Comparison of ENCODE assay signal across 8 cellular contexts in genomic region chr10:87436104-87436503, GRCh38.
DNase-seq lines count a peak whose midpoint lies in the region; ATAC-seq and TF ChIP-seq lines count a peak whose summit lies in the region.
"Not testable (repeated sequence)": the region's sequence is repeated elsewhere in the genome, so short reads cannot be mapped to it uniquely, and the experiment has no call there.

No MANE protein-coding gene starts in this region.

- not testable (repeated sequence) for H3K27me3 Mint-ChIP-seq in T-helper 17 cell; activated naive CD8-positive, alpha-beta T cell treated with anti-CD3 and anti-CD28 coated beads for 36 hours

- H3K9me3 ChIP-seq in T-helper 17 cell (ENCODE audit: control insufficient read depth, low read length, poor library complexity, severe bottlenecking); ovary; uterus: not testable (repeated sequence)

- peak; percentile 52 for ATAC-seq in GM18870 (IDR thresholded peaks at IDR 0.05; ENCODE audit: unreplicated experiment)
- peak; percentile 70 for ATAC-seq in GM21737 (IDR thresholded peaks at IDR 0.05; ENCODE audit: unreplicated experiment)
- ATAC-seq in HG03139 (IDR thresholded peaks at IDR 0.05; ENCODE audit: unreplicated experiment), result peak; percentile 88
- peak; percentile 88 for ATAC-seq in T-helper 17 cell
- peak; percentile 96 to 99 for ATAC-seq in left cardiac atrium

- H3K9me3 Mint-ChIP-seq in activated naive CD8-positive, alpha-beta T cell treated with anti-CD3 and anti-CD28 coated beads for 36 hours, result not testable (repeated sequence)

- not testable (repeated sequence) for H3K4me3 Mint-ChIP-seq in T-helper 17 cell; activated naive CD8-positive, alpha-beta T cell treated with anti-CD3 and anti-CD28 coated beads for 36 hours

- not testable (repeated sequence) for TF ChIP-seq POLR2A in ovary (IDR thresholded peaks at IDR 0.05); uterus (IDR thresholded peaks at IDR 0.05)

- not testable (repeated sequence) for H3K36me3 Mint-ChIP-seq in T-helper 17 cell (ENCODE audit: low read depth); activated naive CD8-positive, alpha-beta T cell treated with anti-CD3 and anti-CD28 coated beads for 36 hours

- not testable (repeated sequence) for H3K4me1 ChIP-seq in ovary (ENCODE audit: insufficient read depth); uterus

- H3K27ac ChIP-seq in ovary, uterus: not testable (repeated sequence)

- H3K4me1 Mint-ChIP-seq in T-helper 17 cell; activated naive CD8-positive, alpha-beta T cell treated with anti-CD3 and anti-CD28 coated beads for 36 hours: not testable (repeated sequence)

- not testable (repeated sequence) for TF ChIP-seq CTCF in ovary (IDR thresholded peaks at IDR 0.05)
- peak in 2 of 4 experiments; percentile 5 to 10 for TF ChIP-seq CTCF in uterus (IDR thresholded peaks at IDR 0.05)

- not testable (repeated sequence) for H3K4me3 ChIP-seq in ovary, uterus

- DNase-seq in T-helper 17 cell (peak in 1 of 3 donors; percentile 8), left cardiac atrium (peak; percentile 44), ovary (peak in 4 of 5 donors; percentile 18 to 36 (median 26)), uterus (peak; percentile 13 to 44)
- DNase-seq in activated naive CD8-positive, alpha-beta T cell treated with anti-CD3 and anti-CD28 coated beads for 36 hours, result peak; percentile 37

- not testable (repeated sequence) for H3K36me3 ChIP-seq in ovary, uterus

- WGBS in ovary, 3 donors, result 0 to 1% methylated on average over 12 of the region's 14 CpGs; no CpG with 5 or more reads in 1 of the 3 donors

- TF ChIP-seq EP300 in ovary (IDR thresholded peaks at IDR 0.05), result not testable (repeated sequence)

- H3K27ac Mint-ChIP-seq in T-helper 17 cell; activated naive CD8-positive, alpha-beta T cell treated with anti-CD3 and anti-CD28 coated beads for 36 hours: not testable (repeated sequence)

- intact Hi-C loops in left cardiac atrium (cut with DNase I); ovary (cut with DNase I); uterus (cut with DNase I; ENCODE audit: low total_unique reads): not testable (repeated sequence)

- H3K27me3 ChIP-seq in ovary, uterus: not testable (repeated sequence)
